Comparison of ENCODE assay signal across 19 cellular contexts in the genomic region with DNA sequence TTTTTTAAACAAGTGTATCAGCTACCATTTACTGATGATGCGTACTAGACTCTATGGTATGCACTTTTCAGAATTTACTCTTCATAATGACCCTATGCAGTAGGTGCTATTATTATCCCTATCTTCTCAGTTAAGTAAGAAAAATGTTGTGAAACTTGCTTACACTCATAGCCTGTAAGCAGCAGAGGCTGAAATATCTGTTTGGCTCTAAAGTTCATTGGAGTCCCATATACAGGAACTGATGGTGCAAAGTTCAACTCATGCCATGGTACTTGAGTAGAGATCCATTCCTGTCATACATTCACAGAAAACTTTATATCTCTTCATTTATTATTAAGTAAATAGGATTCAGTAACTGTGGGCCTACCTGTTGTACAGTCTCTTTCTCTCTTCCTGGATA. TPM values are rescaled to one million over a fixed set of nuclear protein-coding genes. Genes with fewer than 3 reads are reported as not detected.
DNase-seq lines count a peak whose midpoint lies in the region; ATAC-seq, FAIRE-seq and TF ChIP-seq lines count a peak whose summit lies in the region.
"Had no signal": no experiment of that assay in that cellular context is flagged by ENCODE, and none has a peak within 500 bp of the region (broad histone marks: within the 10 kb centered on the region; RNA-seq: fewer than 3 reads in every experiment).

No MANE protein-coding gene starts in this region.

- TF ChIP-seq CTCF in liver (IDR thresholded peaks at IDR 0.05; ENCODE audit: low read depth, low read length, missing input control): no peak

- H3K4me3 ChIP-seq in liver (ENCODE audit: low read depth in 1 of 3, low read length in 3 of 3): peak overlapping the region in 1 of 3 donors; percentile 14
- H3K4me3 ChIP-seq in small intestine (ENCODE audit: low read depth in 1 of 2, low read length in 2 of 2): no peak overlapping the region
- H3K4me3 ChIP-seq: BLaER1, GM23338 had no signal

- H3K9me3 ChIP-seq in liver (ENCODE audit: control insufficient read depth in 4 of 4, low read length in 3 of 4): no peaks in the 10 kb centered on the region
- no peaks in the 10 kb centered on the region for H3K9me3 ChIP-seq in small intestine (ENCODE audit: control insufficient read depth, low read depth)
- H3K9me3 ChIP-seq: BLaER1, Caco-2 had no signal

- H3K9ac ChIP-seq in liver (ENCODE audit: low read depth in 1 of 2, low read length in 2 of 2): no peak overlapping the region
- H3K9ac ChIP-seq: BLaER1 had no signal

- FAIRE-seq in colon (lab: Jason Lieb, UNC): peak; percentile 36
- FAIRE-seq in small intestine (lab: Jason Lieb, UNC): no peak
- FAIRE-seq: G401.6, GM12892 had no signal

- DNase-seq in left colon (no peak), small intestine (peak; percentile 93), AML-193 (lab: John Stamatoyannopoulos, UW) (no peak), NCI-H526 treated with DMSO at 0.1 percent for 48 hours (lab: John Stamatoyannopoulos, UW) (no peak)
- DNase-seq: CD4-positive, CD25-positive, alpha-beta regulatory T cell; CD8-positive, alpha-beta T cell; DMS153; DND-41; H9 had no signal

- TF ChIP-seq RAD21 in liver (IDR thresholded peaks at IDR 0.05): peak; percentile 48 to 52

- ATAC-seq in left colon (peak; percentile 99), GM21825 (IDR thresholded peaks at IDR 0.05; ENCODE audit: unreplicated experiment) (no peak)
- ATAC-seq: CD8-positive, alpha-beta T cell; GM23338; HCT116 had no signal

- H3K27ac ChIP-seq in liver (ENCODE audit: low read depth in 1 of 2, low read length in 2 of 2): peak overlapping the region; percentile 15 to 69
- H3K27ac ChIP-seq in small intestine (ENCODE audit: low read depth in 1 of 2, low read length in 1 of 2): no peak overlapping the region
- H3K27ac ChIP-seq: BLaER1, C4-2B had no signal

- intact Hi-C loops in left colon (cut with DNase I, micrococcal nuclease): no loop called here

- peaks cover 0 to 4% (median 3%) of the 10 kb centered on the region in 4 donors for H3K4me1 ChIP-seq in liver (ENCODE audit: control insufficient read depth in 4 of 4, insufficient read depth in 4 of 4, low read length in 3 of 4)
- peaks cover 0 to under 1% of the 10 kb centered on the region in 2 donors for H3K4me1 ChIP-seq in small intestine (ENCODE audit: control insufficient read depth in 2 of 2, insufficient read depth in 1 of 2, low read depth in 1 of 2, low read length in 1 of 2)
- H3K4me1 ChIP-seq: BLaER1 had no signal

- WGBS in liver: 79% methylated on average over 1 of the region's 1 CpG
- WGBS in small intestine, 3 donors: 64 to 87% (median 71%) methylated on average over 1 of the region's 1 CpG

- H3K27me3 ChIP-seq in liver (ENCODE audit: control insufficient read depth in 4 of 4, insufficient read depth in 4 of 4, low read length in 3 of 4) (no peaks in the 10 kb centered on the region), small intestine (ENCODE audit: control insufficient read depth in 2 of 2, insufficient read depth in 2 of 2, low read length in 2 of 2) (no peaks in the 10 kb centered on the region)
- H3K27me3 ChIP-seq: BLaER1 had no signal

- H3K36me3 ChIP-seq in liver (ENCODE audit: control insufficient read depth in 4 of 4, insufficient read depth in 3 of 4, low read depth in 1 of 4, low read length in 3 of 4): no peaks in the 10 kb centered on the region
- H3K36me3 ChIP-seq in small intestine (ENCODE audit: control insufficient read depth in 2 of 2, insufficient read depth in 2 of 2, low read length in 2 of 2): no peaks in the 10 kb centered on the region
- H3K36me3 ChIP-seq: BLaER1 had no signal

TF ChIP-seq in liver, 16 proteins besides CTCF, POLR2A, EP300 and RAD21:
- no peak for TF ChIP-seq GABPA (IDR thresholded peaks at IDR 0.05 in 1 of 2, conservative IDR thresholded peaks at IDR 0.05 in 1 of 2)
- TF ChIP-seq NR2F2 (IDR thresholded peaks at IDR 0.05): peak; percentile 54
- TF ChIP-seq, protein P1, sequence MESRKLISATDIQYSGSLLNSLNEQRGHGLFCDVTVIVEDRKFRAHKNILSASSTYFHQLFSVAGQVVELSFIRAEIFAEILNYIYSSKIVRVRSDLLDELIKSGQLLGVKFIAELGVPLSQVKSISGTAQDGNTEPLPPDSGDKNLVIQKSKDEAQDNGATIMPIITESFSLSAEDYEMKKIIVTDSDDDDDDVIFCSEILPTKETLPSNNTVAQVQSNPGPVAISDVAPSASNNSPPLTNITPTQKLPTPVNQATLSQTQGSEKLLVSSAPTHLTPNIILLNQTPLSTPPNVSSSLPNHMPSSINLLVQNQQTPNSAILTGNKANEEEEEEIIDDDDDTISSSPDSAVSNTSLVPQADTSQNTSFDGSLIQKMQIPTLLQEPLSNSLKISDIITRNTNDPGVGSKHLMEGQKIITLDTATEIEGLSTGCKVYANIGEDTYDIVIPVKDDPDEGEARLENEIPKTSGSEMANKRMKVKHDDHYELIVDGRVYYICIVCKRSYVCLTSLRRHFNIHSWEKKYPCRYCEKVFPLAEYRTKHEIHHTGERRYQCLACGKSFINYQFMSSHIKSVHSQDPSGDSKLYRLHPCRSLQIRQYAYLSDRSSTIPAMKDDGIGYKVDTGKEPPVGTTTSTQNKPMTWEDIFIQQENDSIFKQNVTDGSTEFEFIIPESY (IDR thresholded peaks at IDR 0.05): peak; percentile 49
- peak; percentile 84 to 91 for TF ChIP-seq RXRA (IDR thresholded peaks at IDR 0.05)
- TF ChIP-seq YY1 (IDR thresholded peaks at IDR 0.05): peak; percentile 72
- peak; percentile 94 for TF ChIP-seq HNF4G (IDR thresholded peaks at IDR 0.05)
- peak; percentile 83 to 92 for TF ChIP-seq JUND (IDR thresholded peaks at IDR 0.05)
- TF ChIP-seq, protein P2, sequence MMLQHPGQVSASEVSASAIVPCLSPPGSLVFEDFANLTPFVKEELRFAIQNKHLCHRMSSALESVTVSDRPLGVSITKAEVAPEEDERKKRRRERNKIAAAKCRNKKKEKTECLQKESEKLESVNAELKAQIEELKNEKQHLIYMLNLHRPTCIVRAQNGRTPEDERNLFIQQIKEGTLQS (IDR thresholded peaks at IDR 0.05): peak; percentile 65
- TF ChIP-seq HNF4A (conservative IDR thresholded peaks at IDR 0.05): peak; percentile 100
- TF ChIP-seq, protein P3, sequence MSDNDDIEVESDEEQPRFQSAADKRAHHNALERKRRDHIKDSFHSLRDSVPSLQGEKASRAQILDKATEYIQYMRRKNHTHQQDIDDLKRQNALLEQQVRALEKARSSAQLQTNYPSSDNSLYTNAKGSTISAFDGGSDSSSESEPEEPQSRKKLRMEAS (IDR thresholded peaks at IDR 0.05): peak; percentile 58
- TF ChIP-seq, protein P4, sequence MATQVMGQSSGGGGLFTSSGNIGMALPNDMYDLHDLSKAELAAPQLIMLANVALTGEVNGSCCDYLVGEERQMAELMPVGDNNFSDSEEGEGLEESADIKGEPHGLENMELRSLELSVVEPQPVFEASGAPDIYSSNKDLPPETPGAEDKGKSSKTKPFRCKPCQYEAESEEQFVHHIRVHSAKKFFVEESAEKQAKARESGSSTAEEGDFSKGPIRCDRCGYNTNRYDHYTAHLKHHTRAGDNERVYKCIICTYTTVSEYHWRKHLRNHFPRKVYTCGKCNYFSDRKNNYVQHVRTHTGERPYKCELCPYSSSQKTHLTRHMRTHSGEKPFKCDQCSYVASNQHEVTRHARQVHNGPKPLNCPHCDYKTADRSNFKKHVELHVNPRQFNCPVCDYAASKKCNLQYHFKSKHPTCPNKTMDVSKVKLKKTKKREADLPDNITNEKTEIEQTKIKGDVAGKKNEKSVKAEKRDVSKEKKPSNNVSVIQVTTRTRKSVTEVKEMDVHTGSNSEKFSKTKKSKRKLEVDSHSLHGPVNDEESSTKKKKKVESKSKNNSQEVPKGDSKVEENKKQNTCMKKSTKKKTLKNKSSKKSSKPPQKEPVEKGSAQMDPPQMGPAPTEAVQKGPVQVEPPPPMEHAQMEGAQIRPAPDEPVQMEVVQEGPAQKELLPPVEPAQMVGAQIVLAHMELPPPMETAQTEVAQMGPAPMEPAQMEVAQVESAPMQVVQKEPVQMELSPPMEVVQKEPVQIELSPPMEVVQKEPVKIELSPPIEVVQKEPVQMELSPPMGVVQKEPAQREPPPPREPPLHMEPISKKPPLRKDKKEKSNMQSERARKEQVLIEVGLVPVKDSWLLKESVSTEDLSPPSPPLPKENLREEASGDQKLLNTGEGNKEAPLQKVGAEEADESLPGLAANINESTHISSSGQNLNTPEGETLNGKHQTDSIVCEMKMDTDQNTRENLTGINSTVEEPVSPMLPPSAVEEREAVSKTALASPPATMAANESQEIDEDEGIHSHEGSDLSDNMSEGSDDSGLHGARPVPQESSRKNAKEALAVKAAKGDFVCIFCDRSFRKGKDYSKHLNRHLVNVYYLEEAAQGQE (IDR thresholded peaks at IDR 0.05): peak; percentile 81
- peak in 1 of 2 donors; percentile 14 for TF ChIP-seq EGR1 (IDR thresholded peaks at IDR 0.05; ENCODE audit: low read depth in 2 of 2)
- TF ChIP-seq TAF1 (conservative IDR thresholded peaks at IDR 0.05): no peak
- TF ChIP-seq SP1 (IDR thresholded peaks at IDR 0.05): peak; percentile 97
- TF ChIP-seq FOXA1 (IDR thresholded peaks at IDR 0.05): peak; percentile 55
- peak; percentile 78 for TF ChIP-seq FOXA2 (IDR thresholded peaks at IDR 0.05)
TF ChIP-seq in liver: peak in this region for 14.

RNA-seq across cellular contexts. Expression of a gene that starts 41.4 kb away (rescaled TPM):
- total RNA-seq in left colon: 10 to 100 TPM in 1 of 2 donors, 1 to 10 TPM in 1; 8.4 to 10.8 TPM
- 1 to 10 TPM; 1.2 to 1.6 TPM for total RNA-seq in liver
- 1 to 10 TPM in 1 of 2 donors, under 1 TPM in 1; 0.75 to 1.1 TPM for polyA plus RNA-seq in liver
- 1 to 10 TPM; 4.9 to 7.8 (median 7.2) TPM for polyA plus RNA-seq in small intestine

Comparison
In these comparisons a context has a peak if more than half of its experiments do, and no peak if none do; other contexts are left out.
1. H3K27ac ChIP-seq: peak in liver (2 of 2); none in small intestine (0 of 2).